33 cellular contexts compared by ENCODE assay signal in genomic region chr2:105224444-105224843, GRCh38. TPM values are rescaled to one million over a fixed set of nuclear protein-coding genes. Genes with fewer than 3 reads are reported as not detected.
"Had no signal": no experiment of that assay in that cellular context is flagged by ENCODE, and none has a peak within 500 bp of the region (broad histone marks: within the 10 kb centered on the region; RNA-seq: fewer than 3 reads in every experiment).

No MANE protein-coding gene starts in this region.

- H3K27ac ChIP-seq: dorsolateral prefrontal cortex, esophagus muscularis mucosa, foreskin keratinocyte, gastroesophageal sphincter, heart left ventricle, hepatocyte, left ventricle myocardium inferior, lower lobe of right lung, prostate gland, sigmoid colon, stomach, thyroid gland had no signal

- H3K4me3 Mint-ChIP-seq: natural killer cell; stimulated activated effector memory CD8-positive, alpha-beta T cell treated with anti-CD3 and anti-CD28 coated beads, Interleukin-12 subunit alpha, Interleukin-12 subunit beta, amount 100 ng/mL, for 72 hours had no signal

- H3K4me3 ChIP-seq: dorsolateral prefrontal cortex, esophagus muscularis mucosa, gastroesophageal sphincter, heart left ventricle, hepatocyte, left ventricle myocardium inferior, lower lobe of right lung, prostate gland, sigmoid colon, stomach, thyroid gland had no signal

- H3K4me1 Mint-ChIP-seq: natural killer cell; stimulated activated effector memory CD8-positive, alpha-beta T cell treated with anti-CD3 and anti-CD28 coated beads, Interleukin-12 subunit alpha, Interleukin-12 subunit beta, amount 100 ng/mL, for 72 hours had no signal

- H3K4me1 ChIP-seq: esophagus muscularis mucosa, foreskin keratinocyte, gastroesophageal sphincter, heart left ventricle, left ventricle myocardium inferior, lower lobe of right lung, prostate gland, sigmoid colon, stomach, thyroid gland had no signal

- DNase-seq: dorsolateral prefrontal cortex; effector CD4-positive, alpha-beta T cell; foreskin keratinocyte; heart left ventricle; islet precursor cell; kidney glomerular epithelial cell; left colon; left ventricle myocardium inferior; lower lobe of right lung; natural killer cell; right cardiac atrium; sigmoid colon; stimulated activated CD4-positive, alpha-beta T cell treated with anti-CD3 and anti-CD28 coated beads, Interleukin-2, amount 100 ng/mL, for 24 hours; stimulated activated CD4-positive, alpha-beta T cell treated with anti-CD3 and anti-CD28 coated beads, Interleukin-4, amount 100 ng/mL, for 24 hours; stimulated activated naive CD4-positive, alpha-beta T cell treated with Interleukin-2 at 50 U/mL for 16 hours; stomach; thyroid gland; trophoblast cell had no signal

- H3K4me2 ChIP-seq: hepatocyte had no signal

- ATAC-seq: foreskin keratinocyte; gastroesophageal sphincter; heart left ventricle; left colon; lower lobe of right lung; natural killer cell; right cardiac atrium; stimulated activated effector memory CD8-positive, alpha-beta T cell treated with anti-CD3 and anti-CD28 coated beads, Interleukin-12 subunit alpha, Interleukin-12 subunit beta, amount 100 ng/mL, for 72 hours had no signal

- H3K36me3 Mint-ChIP-seq: natural killer cell; stimulated activated effector memory CD8-positive, alpha-beta T cell treated with anti-CD3 and anti-CD28 coated beads, Interleukin-12 subunit alpha, Interleukin-12 subunit beta, amount 100 ng/mL, for 72 hours had no signal

- H3K27ac Mint-ChIP-seq: natural killer cell; stimulated activated effector memory CD8-positive, alpha-beta T cell treated with anti-CD3 and anti-CD28 coated beads, Interleukin-12 subunit alpha, Interleukin-12 subunit beta, amount 100 ng/mL, for 72 hours had no signal

- H3K79me2 ChIP-seq: hepatocyte had no signal

- FAIRE-seq: colon, endothelial cell of umbilical vein had no signal

- H3K9me3 ChIP-seq: esophagus muscularis mucosa, gastroesophageal sphincter, heart left ventricle, left ventricle myocardium inferior, lower lobe of right lung, prostate gland, sigmoid colon, stomach, thyroid gland had no signal

- H3K9me3 Mint-ChIP-seq: natural killer cell; stimulated activated effector memory CD8-positive, alpha-beta T cell treated with anti-CD3 and anti-CD28 coated beads, Interleukin-12 subunit alpha, Interleukin-12 subunit beta, amount 100 ng/mL, for 72 hours had no signal

- H3K27me3 ChIP-seq: dorsolateral prefrontal cortex, heart left ventricle, hepatocyte, sigmoid colon, thyroid gland had no signal

- H3K36me3 ChIP-seq: esophagus muscularis mucosa, gastroesophageal sphincter, heart left ventricle, left ventricle myocardium inferior, lower lobe of right lung, prostate gland, sigmoid colon, stomach, thyroid gland had no signal

- H2AFZ ChIP-seq: hepatocyte had no signal

RNA-seq across cellular contexts. Expression of gene GPR45, which starts 17.1 kb away (rescaled TPM):
- total RNA-seq: endothelial cell of umbilical vein, epithelial cell of proximal tubule, esophagus muscularis mucosa, fibroblast of lung, foreskin keratinocyte, gastroesophageal sphincter, heart left ventricle, hepatocyte, left colon, left ventricle myocardium inferior, lower lobe of right lung, mononuclear cell, natural killer cell, osteoblast, prostate gland, renal cortical epithelial cell, right cardiac atrium, sigmoid colon, skeletal muscle tissue, stomach, subcutaneous adipose tissue, thyroid gland, urinary bladder had no signal
- polyA plus RNA-seq: endothelial cell of umbilical vein, fibroblast of lung, foreskin keratinocyte, heart left ventricle, hepatocyte, right cardiac atrium, sigmoid colon, stomach, urinary bladder had no signal
